8 cellular contexts compared by ENCODE assay signal in genomic region chr22:32660292-32660691, GRCh38.
A peak's percentile ranks its signal among the peaks of the same experiment; 100 is the strongest.
DNase-seq lines count a peak whose midpoint lies in the region; TF ChIP-seq lines count a peak whose summit lies in the region.

No MANE protein-coding gene starts in this region.

- no peaks in the 10 kb centered on the region for H4K20me1 ChIP-seq in PC-9 (ENCODE audit: insufficient read depth)

- BruUV-seq in PC-9 (replicated peaks; lab: Mats Ljungman, UMichigan), result no TSS peak

- H3K4me1 Mint-ChIP-seq in glutamatergic neuron (ENCODE audit: low read depth, unreplicated experiment), result peaks cover 1% of the 10 kb centered on the region

- peak; percentile 75 for TF ChIP-seq CTCF in PC-9 (conservative IDR thresholded peaks at IDR 0.05)
- peak; percentile 56 for TF ChIP-seq CTCF in glutamatergic neuron (IDR thresholded peaks at IDR 0.05; ENCODE audit: partially characterized antibody, unreplicated experiment)

- H3K36me3 ChIP-seq in PC-9 (ENCODE audit: low read depth), result no peaks in the 10 kb centered on the region

- H3K27ac Mint-ChIP-seq in glutamatergic neuron (ENCODE audit: unreplicated experiment), result no peak overlapping the region

- no peak overlapping the region for H3K27ac ChIP-seq in PC-9

- intact Hi-C loops in PC-9 (cut with micrococcal nuclease; ENCODE audit: unreplicated experiment) (loop anchor here (1.0 to 2.0 kb wide), 3 partner anchors 131 to 327 kb away; no protein-coding TSS in a partner anchor), posterior vena cava (cut with DNase I) (loop anchor here in 1 of 2 donors (5.0 kb wide), 1 partner anchor 327 kb away; no protein-coding TSS in a partner anchor)

- no peaks in the 10 kb centered on the region for H3K9me2 ChIP-seq in PC-9 (ENCODE audit: insufficient read depth)

- H3K4me3 ChIP-seq in PC-9, result no peak overlapping the region

- H3K27me3 ChIP-seq in PC-9 (ENCODE audit: insufficient read depth, low read depth), result no peaks in the 10 kb centered on the region

- H3K9me3 Mint-ChIP-seq in glutamatergic neuron (ENCODE audit: unreplicated experiment), result peaks cover 2% of the 10 kb centered on the region

- no peak overlapping the region for H2AFZ ChIP-seq in PC-9

- no peaks in the 10 kb centered on the region for H3K36me3 Mint-ChIP-seq in glutamatergic neuron (ENCODE audit: unreplicated experiment)

- POLR2A ChIA-PET in HEK293T (lab: Yijun Ruan, JAX) (no interaction called here), PC-9 (lab: Charles Lee; ENCODE audit: unreplicated experiment) (no interaction called here)

- peaks cover 2% of the 10 kb centered on the region for H3K27me3 Mint-ChIP-seq in glutamatergic neuron (ENCODE audit: unreplicated experiment)

- no peak overlapping the region for H3K4me2 ChIP-seq in PC-9

- H3K4me3 Mint-ChIP-seq in glutamatergic neuron (ENCODE audit: unreplicated experiment), result no peak overlapping the region

- DNase-seq in CD1c-positive myeloid dendritic cell (ENCODE audit: extremely low spot score) (peak; percentile 77), HEK293T (ENCODE audit: extremely low spot score) (peak; percentile 83), PC-9 (peak in 1 of 2 experiments; percentile 55), glutamatergic neuron (peak; percentile 68), posterior vena cava (ENCODE audit: low spot score) (peak; percentile 88), NCI-H187 treated with DMSO at 0.1 percent for 48 hours (lab: John Stamatoyannopoulos, UW) (no peak), NCI-H345 (lab: John Stamatoyannopoulos, UW) (no peak)
- peak; percentile 80 for DNase-seq in activated effector memory CD4-positive, alpha-beta T cell treated with anti-CD3 and anti-CD28 coated beads, Interleukin-2, amount 50 U/mL, for 16 hours

- peaks cover 1% of the 10 kb centered on the region; the same call in 1 of the 2 replicates for H3K4me1 ChIP-seq in PC-9 (replicated peaks; ENCODE audit: insufficient read depth)

- no peaks in the 10 kb centered on the region for H3K79me2 ChIP-seq in PC-9 (ENCODE audit: low read depth)

- H3F3A ChIP-seq in PC-9 (ENCODE audit: insufficient read depth, low read depth), result 0 out of 2 replicates have a peak, but pooled peaks cover 4% of the 10 kb centered on the region

- H3K9me3 ChIP-seq in PC-9 (ENCODE audit: insufficient read depth, low read depth), result no peaks in the 10 kb centered on the region

- CTCF ChIA-PET in HEK293T (lab: Yijun Ruan, JAX), result interaction anchor here (0.7 to 4.6 kb wide), 8 partner anchors 18 to 340 kb away, joined by 3 to 44 read pairs (median 4); no protein-coding TSS in a partner anchor
- CTCF ChIA-PET in PC-9 (lab: Charles Lee), result interaction anchor here (0.7 to 2.8 kb wide), 6 partner anchors 16 to 136 kb away, joined by 3 to 25 read pairs (median 3); no protein-coding TSS in a partner anchor

TF ChIP-seq in HEK293T, 16 proteins besides CTCF, POLR2A, EP300 and RAD21:
- no peak for TF ChIP-seq FOXM1 (IDR thresholded peaks at IDR 0.05; ENCODE audit: borderline replicate concordance)
- no peak for TF ChIP-seq ZNF384 (IDR thresholded peaks at IDR 0.05)
- no peak for TF ChIP-seq TARDBP (IDR thresholded peaks at IDR 0.05)
- no peak for TF ChIP-seq HDGF (IDR thresholded peaks at IDR 0.05; ENCODE audit: borderline replicate concordance)
- no peak for TF ChIP-seq L3MBTL2 (conservative IDR thresholded peaks at IDR 0.05)
- TF ChIP-seq FOXK2 (IDR thresholded peaks at IDR 0.05), result no peak
- TF ChIP-seq SUZ12 (IDR thresholded peaks at IDR 0.05), result no peak
- TF ChIP-seq CTBP1 (IDR thresholded peaks at IDR 0.05; ENCODE audit: borderline replicate concordance), result no peak
- TF ChIP-seq PKNOX1 (IDR thresholded peaks at IDR 0.05), result no peak
- no peak for TF ChIP-seq ARNT (IDR thresholded peaks at IDR 0.05)
- no peak for TF ChIP-seq SP1 (IDR thresholded peaks at IDR 0.05)
- TF ChIP-seq LEF1 (IDR thresholded peaks at IDR 0.05; ENCODE audit: borderline replicate concordance), result no peak
- TF ChIP-seq NFRKB (IDR thresholded peaks at IDR 0.05), result no peak
- no peak for TF ChIP-seq BHLHE40 (IDR thresholded peaks at IDR 0.05; ENCODE audit: borderline replicate concordance)
- TF ChIP-seq ELF4 (IDR thresholded peaks at IDR 0.05), result no peak
- no peak for TF ChIP-seq FOXA1 (IDR thresholded peaks at IDR 0.05)

Comparison
In these comparisons a context has a peak if more than half of its experiments do, and no peak if none do; other contexts are left out.
1. DNase-seq: peak in CD1c-positive myeloid dendritic cell (single experiment), HEK293T (single experiment), activated effector memory CD4-positive, alpha-beta T cell treated with anti-CD3 and anti-CD28 coated beads, Interleukin-2, amount 50 U/mL, for 16 hours (single experiment), glutamatergic neuron (single experiment) and posterior vena cava (single experiment); none in NCI-H187 treated with DMSO at 0.1 percent for 48 hours (single experiment) and NCI-H345 (single experiment).